29 cellular contexts compared by ENCODE assay signal in genomic region chrX:69605521-69605920, GRCh38.
"Had no signal": no experiment of that assay in that cellular context is flagged by ENCODE, and none has a peak within 500 bp of the region (broad histone marks: within the 10 kb centered on the region; RNA-seq: fewer than 3 reads in every experiment).

No MANE protein-coding gene starts in this region.

- DNase-seq: activated CD4-positive, alpha-beta memory T cell treated with anti-CD3 and anti-CD28 coated beads, Interleukin-2, amount 10 ng/mL, durations not matched to agents 7 days and 5 days; activated CD4-positive, alpha-beta T cell treated with anti-CD3 and anti-CD28 coated beads for 1 hour; activated CD4-positive, alpha-beta T cell treated with anti-CD3 and anti-CD28 coated beads for 4 hours; activated CD4-positive, alpha-beta T cell treated with anti-CD3 and anti-CD28 coated beads, Interleukin-2, amount 10 ng/mL, durations not matched to agents 7 days and 5 days; activated CD4-positive, alpha-beta T cell treated with anti-CD3 and anti-CD28 coated beads, Interleukin-2, amount 50 U/mL, for 4 hours; activated CD8-positive, alpha-beta memory T cell treated with anti-CD3 and anti-CD28 coated beads, Interleukin-2, amount 50 U/mL, for 48 hours; activated gamma-delta T cell; activated naive CD4-positive, alpha-beta T cell; activated naive CD4-positive, alpha-beta T cell treated with anti-CD3 and anti-CD28 coated beads, Interleukin-2, amount 10 ng/mL, durations not matched to agents 7 days and 5 days; activated naive CD8-positive, alpha-beta T cell treated with anti-CD3 and anti-CD28 coated beads, Interleukin-2, amount 10 ng/mL, durations not matched to agents 7 days and 5 days; activated T-cell treated with anti-CD3 and anti-CD28 coated beads for 4 hours; activated T-cell treated with anti-CD3 and anti-CD28 coated beads, Interleukin-2, amount 50 U/mL, for 24 hours; activated T-cell treated with anti-CD3 and anti-CD28 coated beads, Interleukin-2, amount 50 U/mL, for 72 hours; central memory CD4-positive, alpha-beta T cell; cerebellar nuclear complex; colonic mucosa; effector CD8-positive, alpha-beta T cell; foreskin fibroblast; heart left ventricle; T-helper 1 cell; T-helper 17 cell; T1000 had no signal

- H3K27ac ChIP-seq: ascending aorta, breast epithelium, cardiac muscle cell, colonic mucosa, heart left ventricle had no signal

- ATAC-seq: activated naive CD4-positive, alpha-beta T cell treated with anti-CD3 and anti-CD28 coated beads, Interleukin-2, amount 50 U/mL, for 72 hours; activated T-cell treated with anti-CD3 and anti-CD28 coated beads, Interleukin-2, amount 50 U/mL, for 72 hours; esophagus mucosa; heart left ventricle; T-helper 17 cell had no signal

- H3K27ac Mint-ChIP-seq: activated CD4-positive, alpha-beta memory T cell treated with anti-CD3 and anti-CD28 coated beads, Interleukin-2, amount 10 ng/mL, durations not matched to agents 7 days and 5 days; activated CD4-positive, alpha-beta T cell treated with anti-CD3 and anti-CD28 coated beads, Interleukin-2, amount 10 ng/mL, durations not matched to agents 7 days and 5 days; activated naive CD4-positive, alpha-beta T cell treated with anti-CD3 and anti-CD28 coated beads, Interleukin-2, amount 10 ng/mL, durations not matched to agents 7 days and 5 days; activated naive CD4-positive, alpha-beta T cell treated with anti-CD3 and anti-CD28 coated beads, Interleukin-2, amount 50 U/mL, for 72 hours; activated naive CD8-positive, alpha-beta T cell treated with anti-CD3 and anti-CD28 coated beads, Interleukin-2, amount 10 ng/mL, durations not matched to agents 7 days and 5 days; activated T-cell treated with anti-CD3 and anti-CD28 coated beads, Interleukin-2, amount 50 U/mL, for 24 hours; activated T-cell treated with anti-CD3 and anti-CD28 coated beads, Interleukin-2, amount 50 U/mL, for 72 hours; T-helper 17 cell; T-helper 2 cell treated with Interferon-gamma antibody and Interleukin-4, amounts not matched to agents 5 μg/mL and 100 μg/mL, for 36 hours had no signal

- H3K9me3 Mint-ChIP-seq: activated CD4-positive, alpha-beta memory T cell treated with anti-CD3 and anti-CD28 coated beads, Interleukin-2, amount 10 ng/mL, durations not matched to agents 7 days and 5 days; activated CD4-positive, alpha-beta T cell treated with anti-CD3 and anti-CD28 coated beads, Interleukin-2, amount 10 ng/mL, durations not matched to agents 7 days and 5 days; activated naive CD4-positive, alpha-beta T cell treated with anti-CD3 and anti-CD28 coated beads, Interleukin-2, amount 10 ng/mL, durations not matched to agents 7 days and 5 days; activated naive CD4-positive, alpha-beta T cell treated with anti-CD3 and anti-CD28 coated beads, Interleukin-2, amount 50 U/mL, for 72 hours; activated naive CD8-positive, alpha-beta T cell treated with anti-CD3 and anti-CD28 coated beads, Interleukin-2, amount 10 ng/mL, durations not matched to agents 7 days and 5 days; activated T-cell treated with anti-CD3 and anti-CD28 coated beads, Interleukin-2, amount 50 U/mL, for 24 hours; activated T-cell treated with anti-CD3 and anti-CD28 coated beads, Interleukin-2, amount 50 U/mL, for 72 hours; brain; T-helper 2 cell treated with Interferon-gamma antibody and Interleukin-4, amounts not matched to agents 5 μg/mL and 100 μg/mL, for 36 hours had no signal

- H3K4me1 ChIP-seq: ascending aorta, breast epithelium, colonic mucosa, heart left ventricle had no signal

- H3K9me3 ChIP-seq: ascending aorta, breast epithelium, colonic mucosa, heart left ventricle had no signal

- H3K4me1 Mint-ChIP-seq: activated CD4-positive, alpha-beta memory T cell treated with anti-CD3 and anti-CD28 coated beads, Interleukin-2, amount 10 ng/mL, durations not matched to agents 7 days and 5 days; activated CD4-positive, alpha-beta T cell treated with anti-CD3 and anti-CD28 coated beads, Interleukin-2, amount 10 ng/mL, durations not matched to agents 7 days and 5 days; activated naive CD8-positive, alpha-beta T cell treated with anti-CD3 and anti-CD28 coated beads, Interleukin-2, amount 10 ng/mL, durations not matched to agents 7 days and 5 days had no signal

- H3K27me3 Mint-ChIP-seq: activated naive CD4-positive, alpha-beta T cell treated with anti-CD3 and anti-CD28 coated beads, Interleukin-2, amount 10 ng/mL, durations not matched to agents 7 days and 5 days; T-helper 17 cell had no signal

- H3K36me3 ChIP-seq: ascending aorta, breast epithelium, cardiac muscle cell, colonic mucosa, heart left ventricle had no signal

- H3K27me3 ChIP-seq: ascending aorta, cardiac muscle cell, colonic mucosa had no signal

- H3K4me3 ChIP-seq: ascending aorta, breast epithelium, cardiac muscle cell, colonic mucosa, heart left ventricle had no signal

- H3K4me3 Mint-ChIP-seq: activated CD4-positive, alpha-beta memory T cell treated with anti-CD3 and anti-CD28 coated beads, Interleukin-2, amount 10 ng/mL, durations not matched to agents 7 days and 5 days; activated CD4-positive, alpha-beta T cell treated with anti-CD3 and anti-CD28 coated beads, Interleukin-2, amount 10 ng/mL, durations not matched to agents 7 days and 5 days; activated naive CD4-positive, alpha-beta T cell treated with anti-CD3 and anti-CD28 coated beads, Interleukin-2, amount 10 ng/mL, durations not matched to agents 7 days and 5 days; activated naive CD8-positive, alpha-beta T cell treated with anti-CD3 and anti-CD28 coated beads, Interleukin-2, amount 10 ng/mL, durations not matched to agents 7 days and 5 days; activated T-cell treated with anti-CD3 and anti-CD28 coated beads, Interleukin-2, amount 50 U/mL, for 24 hours; activated T-cell treated with anti-CD3 and anti-CD28 coated beads, Interleukin-2, amount 50 U/mL, for 72 hours; brain; T-helper 2 cell treated with Interferon-gamma antibody and Interleukin-4, amounts not matched to agents 5 μg/mL and 100 μg/mL, for 36 hours had no signal

- H3K36me3 Mint-ChIP-seq: activated naive CD4-positive, alpha-beta T cell treated with anti-CD3 and anti-CD28 coated beads, Interleukin-2, amount 10 ng/mL, durations not matched to agents 7 days and 5 days; activated naive CD4-positive, alpha-beta T cell treated with anti-CD3 and anti-CD28 coated beads, Interleukin-2, amount 50 U/mL, for 72 hours; activated naive CD8-positive, alpha-beta T cell treated with anti-CD3 and anti-CD28 coated beads, Interleukin-2, amount 10 ng/mL, durations not matched to agents 7 days and 5 days; brain had no signal
